In genomic region chr6:128827675-128828464, GRCh38 we compare ENCODE assay signal across 31 cellular contexts. TPM values are rescaled to one million over a fixed set of nuclear protein-coding genes. Genes with fewer than 3 reads are reported as not detected.
DNase-seq lines count a peak whose midpoint lies in the region; ATAC-seq and TF ChIP-seq lines count a peak whose summit lies in the region.
"Had no signal": no experiment of that assay in that cellular context is flagged by ENCODE, and none has a peak within 500 bp of the region (broad histone marks: within the 10 kb centered on the region; RNA-seq: fewer than 3 reads in every experiment).

No MANE protein-coding gene starts in this region.

- H3K4me3 ChIP-seq in fibroblast of lung (replicated peaks in 1 of 4; ENCODE audit: control extremely low read depth in 1 of 4, insufficient read depth in 1 of 4, low read depth in 3 of 4, low read length in 4 of 4), result no peak overlapping the region
- H3K4me3 ChIP-seq: adrenal gland, HAP-1, testis had no signal

- H3K36me3 ChIP-seq in fibroblast of lung (ENCODE audit: control insufficient read depth, insufficient read depth, low read length), result no peaks in the 10 kb centered on the region
- H3K36me3 ChIP-seq: adrenal gland, HAP-1 had no signal

- H3K9ac ChIP-seq in fibroblast of lung (ENCODE audit: insufficient read depth, low read length), result no peak overlapping the region

- no peaks in the 10 kb centered on the region for H4K20me1 ChIP-seq in fibroblast of lung (ENCODE audit: control insufficient read depth, extremely low read depth, insufficient read depth, low read length)

- H3K27me3 ChIP-seq in fibroblast of lung (ENCODE audit: control insufficient read depth, insufficient read depth, low read length), result no peaks in the 10 kb centered on the region
- H3K27me3 ChIP-seq: adrenal gland, testis had no signal

- H3K27ac ChIP-seq in fibroblast of lung (ENCODE audit: insufficient read depth, low read length), result no peak overlapping the region
- H3K27ac ChIP-seq: adrenal gland, C4-2B, epithelial cell of prostate, testis had no signal

- H3K4me2 ChIP-seq in fibroblast of lung (ENCODE audit: extremely low read depth, insufficient read depth, low read length), result no peak overlapping the region

- no peaks in the 10 kb centered on the region for H3K9me3 ChIP-seq in fibroblast of lung (ENCODE audit: control insufficient read depth, insufficient read depth, low read depth, low read length)
- H3K9me3 ChIP-seq: adrenal gland, Caco-2, testis had no signal

- TF ChIP-seq CTCF in fibroblast of lung (conservative IDR thresholded peaks at IDR 0.05 in 1 of 2, IDR thresholded peaks at IDR 0.05 in 1 of 2; ENCODE audit: low read depth in 1 of 2, low read length in 2 of 2), result no peak

- peak; percentile 7 for DNase-seq in EL
- DNase-seq in NCI-H226, result peak; percentile 32
- DNase-seq in fibroblast of lung (ENCODE audit: low read depth in 2 of 2), result peak; percentile 23 to 51
- DNase-seq in myocyte (ENCODE audit: low read depth), result peak; percentile 57
- DNase-seq in iPS-NIHi7 (ENCODE audit: extremely low spot score), result no peak
- no peak for DNase-seq in GM03348 (ENCODE audit: low spot score)
- no peak for DNase-seq in stimulated activated CD8-positive, alpha-beta memory T cell treated with anti-CD3 and anti-CD28 coated beads, Interleukin-4, amount 100 ng/mL, for 48 hours
- DNase-seq: activated CD4-positive, alpha-beta T cell treated with anti-CD3 and anti-CD28 coated beads for 1 hour; activated CD8-positive, alpha-beta memory T cell treated with anti-CD3 and anti-CD28 coated beads, Interleukin-2, amount 50 U/mL, for 48 hours; activated CD8-positive, alpha-beta T cell treated with anti-CD3 and anti-CD28 coated beads for 36 hours; activated naive CD4-positive, alpha-beta T cell treated with Interleukin-2 at 50 U/mL for 16 hours; adrenal gland; Caco-2; DMS53; effector CD8-positive, alpha-beta T cell; foreskin melanocyte; GDM1; NCI-H1092 treated with DMSO at 0.1 percent for 48 hours; NCI-H187; NCI-H2171; NCI-H526; PC-3; SHP77; small intestine; stimulated activated naive CD4-positive, alpha-beta T cell treated with Interleukin-2 at 50 U/mL for 16 hours; testis had no signal

- no peaks in the 10 kb centered on the region for H3K4me1 ChIP-seq in fibroblast of lung (ENCODE audit: control insufficient read depth, extremely low read depth, insufficient read depth, low read length)
- H3K4me1 ChIP-seq: adrenal gland, Caco-2, HAP-1, testis had no signal

- ATAC-seq in GM18511 (IDR thresholded peaks at IDR 0.05; ENCODE audit: unreplicated experiment), result no peak
- ATAC-seq: activated CD8-positive, alpha-beta T cell treated with anti-CD3 and anti-CD28 coated beads for 36 hours; natural killer cell treated with Interleukin-12 subunit alpha and Interleukin-12 subunit beta and Interleukin-15 and Interleukin-18, amount 100 ng/mL, for 72 hours; PC-3 had no signal

- no peak overlapping the region for H2AFZ ChIP-seq in fibroblast of lung (ENCODE audit: low read length)

- H3K79me2 ChIP-seq in fibroblast of lung (ENCODE audit: control insufficient read depth, insufficient read depth, low read length), result no peaks in the 10 kb centered on the region

RNA-seq across cellular contexts. Expression of gene LAMA2, which starts 55.1 kb away (rescaled TPM):
- total RNA-seq in fibroblast of lung (57.8 and 67.5 TPM in 2 replicates), myocyte (121 and 137 TPM in 2 replicates)
- polyA plus RNA-seq in fibroblast of lung, result 19.5 and 22.7 TPM in 2 replicates
- polyA plus RNA-seq in fibroblast of lung (2012), result 12.4 and 13.3 TPM in 2 replicates
- 19.0 and 42.3 TPM in 2 replicates for polyA minus RNA-seq in fibroblast of lung (ENCODE audit: low replicate concordance)
- polyA plus RNA-seq in myocyte (2012), result 77.8 TPM

Comparison
In these comparisons a context has a peak if more than half of its experiments do, and no peak if none do; other contexts are left out.
1. DNase-seq: peak in EL (single experiment), NCI-H226 (single experiment), fibroblast of lung (2 of 2) and myocyte (single experiment); none in iPS-NIHi7 (single experiment), GM03348 (single experiment) and stimulated activated CD8-positive, alpha-beta memory T cell treated with anti-CD3 and anti-CD28 coated beads, Interleukin-4, amount 100 ng/mL, for 48 hours (single experiment).